Comparison of ENCODE assay signal across 8 cellular contexts in the genomic region with DNA sequence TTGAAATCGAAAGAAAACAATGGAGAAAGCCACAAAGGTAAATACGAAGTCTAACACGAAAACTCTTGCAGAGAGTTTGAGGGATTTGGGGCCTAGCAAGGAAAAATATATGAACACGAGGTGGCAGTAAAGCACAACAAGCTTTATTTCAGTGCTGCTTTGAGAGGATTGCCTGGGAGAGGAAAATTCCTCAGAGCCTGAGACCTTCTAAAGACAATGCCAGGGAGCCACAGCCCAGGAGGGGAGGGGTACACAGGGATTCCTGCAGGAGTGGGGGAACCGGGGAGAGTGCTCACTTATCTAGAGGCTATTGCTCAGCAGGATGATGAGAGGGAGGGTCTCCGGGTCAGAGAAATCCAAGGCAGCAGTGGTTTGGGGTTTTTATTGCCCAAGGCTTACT.
DNase-seq lines count a peak whose midpoint lies in the region; ATAC-seq, FAIRE-seq and TF ChIP-seq lines count a peak whose summit lies in the region.

No MANE protein-coding gene starts in this region.

- CTCF ChIA-PET in H1 (lab: Charles Lee; ENCODE audit: partially characterized antibody): interaction anchor here (0.5 to 3.9 kb wide), 16 partner anchors 9 to 555 kb away, joined by 3 to 19 read pairs (median 4); a partner anchor contains a TSS

- 14% methylated on average over 6 of the region's 6 CpGs; no CpG with 5 or more reads in 1 of the 2 experiments for WGBS in H1 (ENCODE audit: extremely low coverage in 1 of 2, insufficient coverage in 1 of 2, insufficient read length in 1 of 2, insufficient replicate concordance in 2 of 2, low coverage in 1 of 2, low lambda C conversion rate in 2 of 2, missing lambda C conversion rate in 1 of 2), 2 experiments

- TF ChIP-seq POLR2A in H1 (IDR thresholded peaks at IDR 0.05; ENCODE audit: control extremely low read depth in 1 of 2, low read depth in 2 of 2, low read length in 2 of 2) (peak in 1 of 2 experiments; percentile 66; a peak in 2 of 3 replicates), GM18505 (IDR thresholded peaks at IDR 0.05; ENCODE audit: borderline replicate concordance, extremely low read depth, insufficient read depth, insufficient read length) (no peak)

- no peak overlapping the region for H4K5ac ChIP-seq in H1 (ENCODE audit: insufficient read length, low read depth, low read length)

- H3K4ac ChIP-seq in H1 (replicated peaks; ENCODE audit: insufficient read length, low read depth, low read length): peak overlapping the region; percentile 50

- H2AFZ ChIP-seq in GM23338: no peak overlapping the region
- no peak overlapping the region for H2AFZ ChIP-seq in H1 (ENCODE audit: low read length)

- ATAC-seq in GM23338: peak; percentile 100
- no peak for ATAC-seq in GM18505 (IDR thresholded peaks at IDR 0.05; ENCODE audit: unreplicated experiment)
- ATAC-seq in GM18907 (IDR thresholded peaks at IDR 0.05; ENCODE audit: unreplicated experiment): no peak

- DNase-seq in AML-193 (lab: John Stamatoyannopoulos, UW) (peak; percentile 20 to 25), GM23338 (ENCODE audit: low spot score) (peak; percentile 99), NCI-H748 treated with DMSO at 0.1 percent for 48 hours (lab: John Stamatoyannopoulos, UW) (peak; percentile 91), H1 (ENCODE audit: low read depth in 1 of 2, low spot score in 2 of 2) (peak in 1 of 2 experiments; percentile 93), osteocyte (ENCODE audit: extremely low spot score, unreplicated experiment) (no peak), posterior cingulate gyrus (no peak)

- no peaks in the 10 kb centered on the region for H3K79me1 ChIP-seq in H1 (ENCODE audit: low read depth, low read length)

- TF ChIP-seq RAD21 in H1 (IDR thresholded peaks at IDR 0.05 in 1 of 2, conservative IDR thresholded peaks at IDR 0.05 in 1 of 2; ENCODE audit: low read depth in 2 of 2, low read length in 2 of 2): peak; percentile 97 to 99

- H2BK20ac ChIP-seq in H1 (ENCODE audit: low read length): no peak overlapping the region; the same call in 1 of the 2 replicates

- peaks cover 40% of the 10 kb centered on the region for H3K4me1 Mint-ChIP-seq in GM23338
- no peaks in the 10 kb centered on the region for H3K4me1 Mint-ChIP-seq in osteocyte (ENCODE audit: unreplicated experiment)

- no peak overlapping the region for H4K8ac ChIP-seq in H1 (ENCODE audit: extremely low read depth, insufficient read depth, low read length)

- no peaks in the 10 kb centered on the region for H4K20me1 ChIP-seq in GM23338 (replicated peaks; ENCODE audit: insufficient read depth)
- no peaks in the 10 kb centered on the region for H4K20me1 ChIP-seq in H1 (replicated peaks in 1 of 2; ENCODE audit: control insufficient read depth in 1 of 2, insufficient read depth in 2 of 2, low read length in 2 of 2)

- peak in 1 of 2 experiments; percentile 36; a peak in 1 of 3 replicates for TF ChIP-seq EP300 in H1 (IDR thresholded peaks at IDR 0.05; ENCODE audit: borderline replicate concordance in 1 of 2, low read depth in 2 of 2, low read length in 2 of 2)

- H3K36me3 ChIP-seq in GM23338 (ENCODE audit: insufficient read depth) (no peaks in the 10 kb centered on the region), H1 (ENCODE audit: control insufficient read depth in 2 of 4, insufficient read depth in 4 of 4, low read length in 3 of 4) (peaks cover 0 to 19% (median 3%) of the 10 kb centered on the region in 4 experiments; a peak in 5 of 8 replicates)

- H2BK120ac ChIP-seq in H1 (replicated peaks; ENCODE audit: low read depth, low read length): no peak overlapping the region

- no peaks in the 10 kb centered on the region for H3K9me3 ChIP-seq in H1 (ENCODE audit: insufficient read depth in 2 of 2, low read depth in 1 of 2, low read length in 1 of 2)

- H3K27ac ChIP-seq in GM23338 (ENCODE audit: low read depth) (peak overlapping the region; percentile 91), H1 (ENCODE audit: low read depth, low read length) (no peak overlapping the region; the same call in 1 of the 2 replicates)

- H4K91ac ChIP-seq in H1 (replicated peaks; ENCODE audit: insufficient read length, low read length): peak overlapping the region; percentile 75

- peak; percentile 99 for FAIRE-seq in H1 (lab: Jason Lieb, UNC)

- H3K9me2 ChIP-seq in GM23338 (ENCODE audit: insufficient read depth): no peaks in the 10 kb centered on the region

- peak overlapping the region; percentile 94 for H3K27ac Mint-ChIP-seq in GM23338
- H3K27ac Mint-ChIP-seq in osteocyte (ENCODE audit: unreplicated experiment): no peak overlapping the region

- intact Hi-C loops in posterior cingulate gyrus (cut with DNase I): loop anchor here (5.0 kb wide), 1 partner anchor 486 kb away; no protein-coding TSS in a partner anchor

- peaks cover 12% of the 10 kb centered on the region for H3K4me1 ChIP-seq in GM23338 (ENCODE audit: insufficient read depth)
- peaks cover 0 to 4% (median 0%) of the 10 kb centered on the region in 4 experiments; a peak in 2 of 7 replicates for H3K4me1 ChIP-seq in H1 (replicated peaks in 1 of 4; ENCODE audit: control insufficient read depth in 3 of 4, insufficient read depth in 4 of 4, low read length in 3 of 4)

- no peak overlapping the region for H3K4me2 ChIP-seq in GM23338
- peak overlapping the region in 1 of 2 experiments; percentile 41; a peak in 1 of 4 replicates for H3K4me2 ChIP-seq in H1 (ENCODE audit: insufficient read depth in 1 of 2, low read depth in 2 of 2, low read length in 2 of 2)

- no peak overlapping the region for H3K9ac ChIP-seq in H1 (replicated peaks in 1 of 4; ENCODE audit: extremely low read depth in 1 of 4, low read depth in 3 of 4, low read length in 3 of 4)

- H3K27me3 ChIP-seq in GM23338 (ENCODE audit: insufficient read depth): no peaks in the 10 kb centered on the region
- H3K27me3 ChIP-seq in H1 (replicated peaks in 1 of 4; ENCODE audit: control insufficient read depth in 3 of 4, extremely low read depth in 1 of 4, insufficient read depth in 3 of 4, low read length in 3 of 4): no peaks in the 10 kb centered on the region

- H2BK15ac ChIP-seq in H1 (ENCODE audit: low read length): no peak overlapping the region

- TF ChIP-seq CTCF in GM23338 (conservative IDR thresholded peaks at IDR 0.05; ENCODE audit: low read depth in 2 of 2) (peak; percentile 92 to 93), H1 (IDR thresholded peaks at IDR 0.05; ENCODE audit: control extremely low read depth in 1 of 3, insufficient read depth in 1 of 3, low read depth in 1 of 3, low read length in 3 of 3) (peak in 2 of 3 experiments; percentile 78 to 81; a peak in 3 of 4 replicates), osteocyte (IDR thresholded peaks at IDR 0.05) (peak; percentile 57)

- H2AK5ac ChIP-seq in H1 (ENCODE audit: low read depth, low read length): no peak overlapping the region

- 0 out of 2 replicates have a peak overlapping the region, but pooled peaks have one; percentile 42 for H3K18ac ChIP-seq in H1 (ENCODE audit: extremely low read depth, low read length)

- H3K79me2 ChIP-seq in GM23338 (replicated peaks; ENCODE audit: insufficient read depth) (no peaks in the 10 kb centered on the region; the same call in 1 of the 2 replicates), H1 (ENCODE audit: control insufficient read depth in 1 of 2, insufficient read depth in 2 of 2, low read length in 2 of 2) (no peaks in the 10 kb centered on the region)

- no peak overlapping the region for H3K14ac ChIP-seq in H1 (ENCODE audit: insufficient read length)

- peak overlapping the region; percentile 90; the same call in 1 of the 2 replicates for H2BK5ac ChIP-seq in H1 (ENCODE audit: low read depth, low read length)

- no peak overlapping the region for H3K23ac ChIP-seq in H1 (ENCODE audit: insufficient read length)

- H2BK12ac ChIP-seq in H1 (ENCODE audit: low read depth, low read length): no peak overlapping the region

- peaks cover 45% of the 10 kb centered on the region for H3K9me3 Mint-ChIP-seq in GM23338
- peaks cover 15% of the 10 kb centered on the region for H3K9me3 Mint-ChIP-seq in osteocyte (ENCODE audit: unreplicated experiment)

- H3K36me3 Mint-ChIP-seq in GM23338 (ENCODE audit: low read depth) (peaks cover 60% of the 10 kb centered on the region), osteocyte (ENCODE audit: unreplicated experiment) (no peaks in the 10 kb centered on the region)

- peaks cover 7% of the 10 kb centered on the region for H3K27me3 Mint-ChIP-seq in GM23338 (ENCODE audit: insufficient read depth, low read depth, poor library complexity)
- peaks cover 2% of the 10 kb centered on the region for H3K27me3 Mint-ChIP-seq in osteocyte (ENCODE audit: unreplicated experiment)

- POLR2A ChIA-PET in H1 (lab: Charles Lee; ENCODE audit: partially characterized antibody): interaction anchor here (0.8 to 2.9 kb wide), 9 partner anchors 8 to 415 kb away, joined by 3 to 33 read pairs (median 4); a partner anchor contains a TSS

- peak overlapping the region; percentile 35; the same call in 2 of the 3 replicates for H3K4me3 Mint-ChIP-seq in GM23338
- no peak overlapping the region for H3K4me3 Mint-ChIP-seq in osteocyte (ENCODE audit: unreplicated experiment)

- H3K4me3 ChIP-seq in GM23338: no peak overlapping the region
- peak overlapping the region in 1 of 4 experiments; percentile 13; a peak in 1 of 8 replicates for H3K4me3 ChIP-seq in H1 (ENCODE audit: extremely low read depth in 1 of 4, insufficient read depth in 2 of 4, low read depth in 3 of 4, low read length in 4 of 4)

- H3F3A ChIP-seq in GM23338 (replicated peaks; ENCODE audit: low read depth): no peaks in the 10 kb centered on the region

- H3K56ac ChIP-seq in H1 (replicated peaks; ENCODE audit: insufficient read length, low read depth, low read length): peak overlapping the region; percentile 62

- no peaks in the 10 kb centered on the region for H3K23me2 ChIP-seq in H1 (ENCODE audit: low read depth, low read length)

TF ChIP-seq in GM23338, 12 proteins besides CTCF, POLR2A, EP300 and RAD21:
- no peak for TF ChIP-seq EZH2phosphoT487 (IDR thresholded peaks at IDR 0.05; ENCODE audit: unreplicated experiment)
- no peak for TF ChIP-seq CREB1 (CRISPR knock-in tag; IDR thresholded peaks at IDR 0.05; ENCODE audit: low read depth)
- 0 out of 2 replicates have a peak, but pooled peaks have one; percentile 9 for TF ChIP-seq POLR2AphosphoS5 (IDR thresholded peaks at IDR 0.05; ENCODE audit: low read depth)
- peak; percentile 53; the same call in 1 of the 2 replicates for TF ChIP-seq NANOG (IDR thresholded peaks at IDR 0.05; ENCODE audit: borderline replicate concordance)

TF ChIP-seq in H1, 55 proteins besides CTCF, POLR2A, EP300 and RAD21 (continues in another document):
- TF ChIP-seq SRF (IDR thresholded peaks at IDR 0.05; ENCODE audit: low read depth, low read length) (no peak), SP1 (IDR thresholded peaks at IDR 0.05; ENCODE audit: low read depth, low read length) (peak; percentile 82), TEAD4 (IDR thresholded peaks at IDR 0.05; ENCODE audit: low read depth, low read length) (peak; percentile 81)

Comparison
In these comparisons a context has a peak if more than half of its experiments do, and no peak if none do; other contexts are left out.
1. DNase-seq: peak in AML-193 (2 of 2), GM23338 (single experiment) and NCI-H748 treated with DMSO at 0.1 percent for 48 hours (single experiment); none in osteocyte (single experiment) and posterior cingulate gyrus (0 of 10).
2. Peak in every context shown above with its lines, with median percentiles within 50 percentile points of each other: CTCF ChIP-seq.